ENCODE assay signal across 8 cellular contexts in genomic region chr6:3455490-3456394, GRCh38. TPM values are rescaled to one million over a fixed set of nuclear protein-coding genes. Genes with fewer than 3 reads are reported as not detected.
DNase-seq lines count a peak whose midpoint lies in the region; ATAC-seq and TF ChIP-seq lines count a peak whose summit lies in the region.

No MANE protein-coding gene starts in this region.

- TF ChIP-seq RAD21 in SK-N-SH (IDR thresholded peaks at IDR 0.05; ENCODE audit: low read length), result no peak

- H3K9ac ChIP-seq in SK-N-SH, result no peak overlapping the region

- H2AFZ ChIP-seq in SK-N-SH (ENCODE audit: low read depth), result no peak overlapping the region

- H3K4me3 ChIP-seq in SK-N-SH (ENCODE audit: low read depth in 2 of 2, low read length in 1 of 2) (peak overlapping the region in 1 of 2 experiments; percentile 47; a peak in 2 of 4 replicates), fibroblast of mammary gland (ENCODE audit: control insufficient read depth, low read depth, low read length) (peak overlapping the region; percentile 64)

- no peaks in the 10 kb centered on the region for H3K9me2 ChIP-seq in SK-N-SH

- H3K27ac Mint-ChIP-seq in T-helper 1 cell treated with Interleukin-12 subunit alpha and Interleukin-12 subunit beta and Interleukin-4 antibody, amounts not matched to agents 30 μg/mL and 1 μg/mL, for 36 hours, result no peak overlapping the region

- H3K36me3 ChIP-seq in SK-N-SH (replicated peaks in 1 of 2; ENCODE audit: control insufficient read depth in 1 of 2, insufficient read depth in 2 of 2, low read length in 1 of 2), result no peaks in the 10 kb centered on the region

- DNase-seq in SK-N-SH, result peak; percentile 53
- DNase-seq in fibroblast of mammary gland (ENCODE audit: low read depth), result no peak
- peak in 42 of 56 donors; percentile 10 to 72 (median 50) for DNase-seq in nucleus accumbens (lab: John Stamatoyannopoulos, UW)
- no peak for DNase-seq in NCI-H128 (lab: John Stamatoyannopoulos, UW; ENCODE audit: unreplicated experiment)

- no peak for TF ChIP-seq EP300 in SK-N-SH (IDR thresholded peaks at IDR 0.05; ENCODE audit: borderline replicate concordance in 1 of 2, low read depth in 1 of 2, low read length in 1 of 2)

- TF ChIP-seq CTCF in SK-N-SH (IDR thresholded peaks at IDR 0.05) (no peak), fibroblast of mammary gland (conservative IDR thresholded peaks at IDR 0.05; ENCODE audit: control insufficient read depth, insufficient read depth, low read depth, low read length) (no peak)

- CTCF ChIA-PET in SK-N-SH (lab: Yijun Ruan, JAX), result interaction anchor here (1.0 to 2.6 kb wide), 2 partner anchors 13 to 34 kb away, joined by 3 to 9 read pairs; no protein-coding TSS in a partner anchor

- no peaks in the 10 kb centered on the region for H3K79me2 ChIP-seq in SK-N-SH (ENCODE audit: insufficient read depth)

- no peaks in the 10 kb centered on the region; a peak in 1 of 4 replicates for H3K4me1 ChIP-seq in SK-N-SH (ENCODE audit: control insufficient read depth in 1 of 2, insufficient read depth in 2 of 2, low read depth in 1 of 2, low read length in 1 of 2)

- no peaks in the 10 kb centered on the region for H3K9me3 ChIP-seq in SK-N-SH

- peaks cover 37% of the 10 kb centered on the region for H3K27me3 Mint-ChIP-seq in T-helper 1 cell treated with Interleukin-12 subunit alpha and Interleukin-12 subunit beta and Interleukin-4 antibody, amounts not matched to agents 30 μg/mL and 1 μg/mL, for 36 hours (ENCODE audit: low read depth)

- ATAC-seq in SK-N-SH treated with all-trans-retinoic acid at 6 μM for 48 hours (no peak), HG03565 (IDR thresholded peaks at IDR 0.05; ENCODE audit: unreplicated experiment) (no peak), GM18870 (IDR thresholded peaks at IDR 0.05; ENCODE audit: unreplicated experiment) (no peak)

- 1% methylated on average over 20 of the region's 61 CpGs for WGBS in SK-N-SH (ENCODE audit: low lambda C conversion rate)

- H3K27ac ChIP-seq in SK-N-SH (ENCODE audit: low read depth in 2 of 2, low read length in 1 of 2), result no peak overlapping the region

- POLR2A ChIA-PET in SK-N-SH (lab: Yijun Ruan, JAX), result no interaction called here

- H3K9me3 Mint-ChIP-seq in T-helper 1 cell treated with Interleukin-12 subunit alpha and Interleukin-12 subunit beta and Interleukin-4 antibody, amounts not matched to agents 30 μg/mL and 1 μg/mL, for 36 hours, result no peaks in the 10 kb centered on the region

- no peaks in the 10 kb centered on the region for H4K20me1 ChIP-seq in SK-N-SH (ENCODE audit: insufficient read depth)

- H3K27me3 ChIP-seq in SK-N-SH (ENCODE audit: insufficient read depth), result peaks cover 74% of the 10 kb centered on the region

- no peaks in the 10 kb centered on the region for H3K36me3 Mint-ChIP-seq in T-helper 1 cell treated with Interleukin-12 subunit alpha and Interleukin-12 subunit beta and Interleukin-4 antibody, amounts not matched to agents 30 μg/mL and 1 μg/mL, for 36 hours (ENCODE audit: low read depth)

- H3K4me3 Mint-ChIP-seq in T-helper 1 cell treated with Interleukin-12 subunit alpha and Interleukin-12 subunit beta and Interleukin-4 antibody, amounts not matched to agents 30 μg/mL and 1 μg/mL, for 36 hours, result peak overlapping the region; percentile 8

- H3K4me1 Mint-ChIP-seq in T-helper 1 cell treated with Interleukin-12 subunit alpha and Interleukin-12 subunit beta and Interleukin-4 antibody, amounts not matched to agents 30 μg/mL and 1 μg/mL, for 36 hours (ENCODE audit: low read depth), result peaks cover 4% of the 10 kb centered on the region

- peak overlapping the region; percentile 40; the same call in 1 of the 2 replicates for H3K4me2 ChIP-seq in SK-N-SH

- H3F3A ChIP-seq in SK-N-SH (replicated peaks; ENCODE audit: insufficient read depth), result peaks cover 3% of the 10 kb centered on the region

TF ChIP-seq in SK-N-SH, 30 proteins besides CTCF, POLR2A, EP300 and RAD21 (continues in another document):
- TF ChIP-seq ZBTB33 (IDR thresholded peaks at IDR 0.05; ENCODE audit: borderline replicate concordance, low read depth) (no peak), TCF12 (IDR thresholded peaks at IDR 0.05) (no peak), REST (IDR thresholded peaks at IDR 0.05; ENCODE audit: low read depth, low read length) (no peak)

TF ChIP-seq in SK-N-SH treated with all-trans-retinoic acid at 6 μM for 48 hours, 23 proteins besides CTCF, POLR2A, EP300 and RAD21:
- TF ChIP-seq, protein P1, sequence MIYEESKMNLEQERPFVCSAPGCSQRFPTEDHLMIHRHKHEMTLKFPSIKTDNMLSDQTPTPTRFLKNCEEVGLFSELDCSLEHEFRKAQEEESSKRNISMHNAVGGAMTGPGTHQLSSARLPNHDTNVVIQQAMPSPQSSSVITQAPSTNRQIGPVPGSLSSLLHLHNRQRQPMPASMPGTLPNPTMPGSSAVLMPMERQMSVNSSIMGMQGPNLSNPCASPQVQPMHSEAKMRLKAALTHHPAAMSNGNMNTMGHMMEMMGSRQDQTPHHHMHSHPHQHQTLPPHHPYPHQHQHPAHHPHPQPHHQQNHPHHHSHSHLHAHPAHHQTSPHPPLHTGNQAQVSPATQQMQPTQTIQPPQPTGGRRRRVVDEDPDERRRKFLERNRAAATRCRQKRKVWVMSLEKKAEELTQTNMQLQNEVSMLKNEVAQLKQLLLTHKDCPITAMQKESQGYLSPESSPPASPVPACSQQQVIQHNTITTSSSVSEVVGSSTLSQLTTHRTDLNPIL (CRISPR knock-in tag; IDR thresholded peaks at IDR 0.05; ENCODE audit: low read depth), result no peak
- TF ChIP-seq CSDC2 (CRISPR knock-in tag; IDR thresholded peaks at IDR 0.05), result no peak
- TF ChIP-seq, protein P2, sequence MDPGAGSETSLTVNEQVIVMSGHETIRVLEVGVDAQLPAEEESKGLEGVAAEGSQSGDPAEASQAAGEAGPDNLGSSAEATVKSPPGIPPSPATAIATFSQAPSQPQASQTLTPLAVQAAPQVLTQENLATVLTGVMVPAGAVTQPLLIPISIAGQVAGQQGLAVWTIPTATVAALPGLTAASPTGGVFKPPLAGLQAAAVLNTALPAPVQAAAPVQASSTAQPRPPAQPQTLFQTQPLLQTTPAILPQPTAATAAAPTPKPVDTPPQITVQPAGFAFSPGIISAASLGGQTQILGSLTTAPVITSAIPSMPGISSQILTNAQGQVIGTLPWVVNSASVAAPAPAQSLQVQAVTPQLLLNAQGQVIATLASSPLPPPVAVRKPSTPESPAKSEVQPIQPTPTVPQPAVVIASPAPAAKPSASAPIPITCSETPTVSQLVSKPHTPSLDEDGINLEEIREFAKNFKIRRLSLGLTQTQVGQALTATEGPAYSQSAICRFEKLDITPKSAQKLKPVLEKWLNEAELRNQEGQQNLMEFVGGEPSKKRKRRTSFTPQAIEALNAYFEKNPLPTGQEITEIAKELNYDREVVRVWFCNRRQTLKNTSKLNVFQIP (CRISPR knock-in tag; IDR thresholded peaks at IDR 0.05; ENCODE audit: borderline replicate concordance, low read depth), result no peak
- TF ChIP-seq ZC3H10 (CRISPR knock-in tag; IDR thresholded peaks at IDR 0.05), result no peak

RNA-seq across cellular contexts. Expression of gene SLC22A23, which starts 1.1 kb away (rescaled TPM):
- polyA plus RNA-seq in SK-N-SH (2012; rRNA removed), result not detected in 2 replicates
- polyA plus RNA-seq in SK-N-SH (2012; cell fraction: cytosol; rRNA removed), result not detected in 2 replicates
- polyA plus RNA-seq in SK-N-SH (2012; cell fraction: nucleus; rRNA removed), result 0.01 TPM in 1 of 2 replicates, not detected in the other

Comparison
In these comparisons a context has a peak if more than half of its experiments do, and no peak if none do; other contexts are left out.
1. DNase-seq: peak in SK-N-SH (single experiment) and nucleus accumbens (42 of 56); none in fibroblast of mammary gland (single experiment) and NCI-H128 (single experiment).